ENCODE assay signal across 8 cellular contexts in the genomic region with DNA sequence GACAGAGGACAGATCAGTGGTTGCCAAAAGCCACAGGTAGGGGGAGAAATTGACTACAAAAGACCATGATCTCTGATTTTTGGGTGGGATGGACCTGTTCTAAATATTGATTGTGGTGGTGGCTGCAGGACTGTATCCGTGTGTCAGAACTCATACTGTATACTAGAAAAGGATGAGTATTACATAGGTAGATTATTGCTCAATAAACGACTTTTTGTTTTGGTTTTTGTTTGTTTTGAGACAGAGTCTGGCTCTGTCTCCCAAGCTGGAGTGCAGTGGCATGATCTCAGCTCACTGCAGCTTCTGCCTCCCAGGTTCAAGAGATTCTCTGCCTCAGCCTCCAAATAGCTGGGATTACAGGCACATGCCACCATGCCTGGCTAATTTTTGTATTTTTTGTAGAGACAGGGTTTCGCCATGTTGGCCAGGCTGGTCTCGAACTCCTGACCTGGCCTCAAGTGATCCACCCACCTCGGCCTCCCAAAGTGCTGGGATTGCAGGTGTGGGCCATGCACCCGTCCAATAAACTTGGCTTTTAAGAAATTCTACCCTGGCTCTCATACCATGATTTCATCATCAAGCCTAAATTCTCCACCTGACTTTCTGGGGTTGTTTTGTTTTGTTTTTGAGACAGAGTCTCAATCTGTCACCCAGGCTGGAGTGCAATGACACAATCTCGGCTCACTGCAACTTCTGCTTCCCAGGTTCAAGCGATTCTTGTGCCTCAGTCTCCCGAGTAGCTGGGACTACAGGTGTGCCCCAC. TPM values are rescaled to one million over a fixed set of nuclear protein-coding genes. Genes with fewer than 3 reads are reported as not detected.
"Had no signal": no experiment of that assay in that cellular context is flagged by ENCODE, and none has a peak within 500 bp of the region (broad histone marks: within the 10 kb centered on the region; RNA-seq: fewer than 3 reads in every experiment).

No MANE protein-coding gene starts in this region.

RNA-seq across cellular contexts. Expression of a gene that starts 5.6 kb away (rescaled TPM):
- total RNA-seq: activated CD4-positive, alpha-beta T cell treated with anti-CD3 and anti-CD28 coated beads, Interleukin-2, amount 10 ng/mL, durations not matched to agents 7 days and 5 days; activated naive CD4-positive, alpha-beta T cell treated with anti-CD3 and anti-CD28 coated beads, Interleukin-2, amount 50 U/mL, for 72 hours; activated T-cell treated with anti-CD3 and anti-CD28 coated beads, Interleukin-2, amount 50 U/mL, for 4 hours; ascending aorta; body of pancreas; Right ventricle myocardium inferior had no signal

RNA-seq across cellular contexts. Expression of a gene that starts 10.7 kb away (rescaled TPM):
- total RNA-seq: activated CD4-positive, alpha-beta memory T cell treated with anti-CD3 and anti-CD28 coated beads for 36 hours; activated CD4-positive, alpha-beta T cell treated with anti-CD3 and anti-CD28 coated beads, Interleukin-2, amount 10 ng/mL, durations not matched to agents 7 days and 5 days; activated naive CD4-positive, alpha-beta T cell treated with anti-CD3 and anti-CD28 coated beads, Interleukin-2, amount 50 U/mL, for 72 hours; activated T-cell treated with anti-CD3 and anti-CD28 coated beads, Interleukin-2, amount 50 U/mL, for 4 hours; ascending aorta; T-cell had no signal
